12 cellular contexts compared by ENCODE assay signal in the genomic region with DNA sequence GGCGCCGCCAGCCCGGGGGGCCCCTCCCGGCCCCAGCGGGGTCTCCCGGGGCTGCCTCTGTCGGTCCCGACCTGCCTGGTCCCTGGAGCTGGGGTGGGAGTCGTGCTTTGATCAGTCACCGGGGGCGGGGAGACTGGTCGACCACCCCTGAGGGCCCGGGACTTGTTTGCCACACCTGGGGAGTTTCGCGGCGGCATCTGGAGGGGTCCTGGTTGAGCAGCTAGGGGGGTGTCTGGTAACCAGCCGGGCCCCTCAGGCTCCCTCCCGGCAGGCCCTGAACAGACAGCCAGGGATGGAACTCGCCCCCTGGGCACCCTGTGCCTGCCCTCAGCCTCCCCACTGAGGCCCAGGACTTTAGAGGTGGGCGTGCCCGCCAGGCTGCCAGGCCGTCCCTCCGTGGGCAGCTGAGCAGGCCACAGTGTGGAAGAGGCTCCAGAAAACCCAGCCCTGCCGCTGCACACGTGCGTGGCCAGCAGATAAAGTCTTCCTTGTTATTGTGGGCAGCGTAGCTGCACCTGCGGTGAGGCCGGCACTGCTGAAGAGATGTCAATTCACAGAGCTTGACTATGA. TPM values are rescaled to one million over a fixed set of nuclear protein-coding genes. Genes with fewer than 3 reads are reported as not detected.
DNase-seq lines count a peak whose midpoint lies in the region; ATAC-seq and TF ChIP-seq lines count a peak whose summit lies in the region.
"Had no signal": no experiment of that assay in that cellular context is flagged by ENCODE, and none has a peak within 500 bp of the region (broad histone marks: within the 10 kb centered on the region; RNA-seq: fewer than 3 reads in every experiment).

No MANE protein-coding gene starts in this region.

- peaks cover 5% of the 10 kb centered on the region for H3K4me1 Mint-ChIP-seq in activated CD4-positive, alpha-beta T cell treated with anti-CD3 and anti-CD28 coated beads for 36 hours

- peaks cover 35% of the 10 kb centered on the region for H3K27me3 Mint-ChIP-seq in activated CD4-positive, alpha-beta T cell treated with anti-CD3 and anti-CD28 coated beads for 36 hours

- H3K9me3 ChIP-seq in RWPE2 (ENCODE audit: severe bottlenecking): no peaks in the 10 kb centered on the region
- no peaks in the 10 kb centered on the region for H3K9me3 ChIP-seq in left ventricle myocardium inferior (replicated peaks)
- H3K9me3 ChIP-seq: transverse colon had no signal

- peaks cover 4% of the 10 kb centered on the region for H3K4me1 ChIP-seq in RWPE2 (ENCODE audit: insufficient read depth, poor library complexity, severe bottlenecking)
- peaks cover 10% of the 10 kb centered on the region for H3K4me1 ChIP-seq in left ventricle myocardium inferior
- H3K4me1 ChIP-seq: parathyroid adenoma had no signal

- POLR2A ChIA-PET in activated CD4-positive, alpha-beta T cell treated with anti-CD3 and anti-CD28 coated beads for 36 hours (lab: Charles Lee): no interaction called here

- intact Hi-C loops in activated CD4-positive, alpha-beta T cell treated with anti-CD3 and anti-CD28 coated beads for 36 hours (cut with DNase I, micrococcal nuclease): no loop called here
- intact Hi-C loops in left ventricle myocardium inferior (cut with micrococcal nuclease) (no loop called here), sciatic nerve (cut with DNase I) (no loop called here)

- H3K27ac ChIP-seq in RWPE2 (ENCODE audit: poor library complexity, severe bottlenecking): no peak overlapping the region
- no peak overlapping the region for H3K27ac ChIP-seq in left ventricle myocardium inferior (replicated peaks)
- H3K27ac ChIP-seq: parathyroid adenoma, transverse colon had no signal

- no peak overlapping the region for H3K4me3 ChIP-seq in RWPE2 (ENCODE audit: severe bottlenecking)
- H3K4me3 ChIP-seq in left ventricle myocardium inferior: peak overlapping the region; percentile 36

- H3K36me3 Mint-ChIP-seq in activated CD4-positive, alpha-beta T cell treated with anti-CD3 and anti-CD28 coated beads for 36 hours (ENCODE audit: low read depth): no peaks in the 10 kb centered on the region

- H3K27me3 ChIP-seq in RWPE2 (ENCODE audit: insufficient read depth, poor library complexity, severe bottlenecking) (peaks cover 17% of the 10 kb centered on the region), left ventricle myocardium inferior (ENCODE audit: low read depth) (peaks cover 86% of the 10 kb centered on the region)

- H3K9me3 Mint-ChIP-seq in activated CD4-positive, alpha-beta T cell treated with anti-CD3 and anti-CD28 coated beads for 36 hours (ENCODE audit: low read depth): no peaks in the 10 kb centered on the region

- no peak for ATAC-seq in activated CD4-positive, alpha-beta T cell treated with anti-CD3 and anti-CD28 coated beads for 36 hours
- ATAC-seq in RWPE2 (ENCODE audit: low read depth) (no peak), sciatic nerve (no peak), GM18858 (IDR thresholded peaks at IDR 0.05; ENCODE audit: unreplicated experiment) (no peak)

- no peak for TF ChIP-seq CTCF in RWPE2 (IDR thresholded peaks at IDR 0.05; ENCODE audit: poor library complexity, severe bottlenecking)
- no peak for TF ChIP-seq CTCF in left ventricle myocardium inferior (IDR thresholded peaks at IDR 0.05; ENCODE audit: borderline replicate concordance)

- H3K4me3 Mint-ChIP-seq in activated CD4-positive, alpha-beta T cell treated with anti-CD3 and anti-CD28 coated beads for 36 hours: no peak overlapping the region

- DNase-seq in activated CD4-positive, alpha-beta T cell treated with anti-CD3 and anti-CD28 coated beads for 36 hours: peak; percentile 7
- DNase-seq in activated CD4-positive, alpha-beta T cell treated with anti-CD3 and anti-CD28 coated beads, Interleukin-2, amount 50 U/mL, for 1 hour: no peak
- DNase-seq in RWPE2 (ENCODE audit: low spot score) (peak; percentile 67), left ventricle myocardium inferior (peak; percentile 12), sciatic nerve (ENCODE audit: low spot score) (peak; percentile 60), SW 1271 (lab: John Stamatoyannopoulos, UW) (no peak), D341Med (ENCODE audit: low spot score) (no peak)
- DNase-seq: activated CD4-positive, alpha-beta T cell treated with anti-CD3 and anti-CD28 coated beads, Interleukin-2, amount 50 U/mL, for 4 hours; Kasumi-1 had no signal

- H3K27ac Mint-ChIP-seq in activated CD4-positive, alpha-beta T cell treated with anti-CD3 and anti-CD28 coated beads for 36 hours: no peak overlapping the region

- no peaks in the 10 kb centered on the region for H3K36me3 ChIP-seq in RWPE2 (ENCODE audit: low read depth)
- H3K36me3 ChIP-seq in left ventricle myocardium inferior: no peaks in the 10 kb centered on the region
- H3K36me3 ChIP-seq: transverse colon had no signal

- CTCF ChIA-PET in activated CD4-positive, alpha-beta T cell treated with anti-CD3 and anti-CD28 coated beads for 36 hours (lab: Charles Lee): no interaction called here

RNA-seq across cellular contexts. Expression of gene SAMD11, which starts 13.3 kb away (rescaled TPM):
- not detected for total RNA-seq in activated CD4-positive, alpha-beta T cell treated with anti-CD3 and anti-CD28 coated beads for 36 hours
- total RNA-seq in left ventricle myocardium inferior (2.4 TPM), sciatic nerve (6.4 TPM)

RNA-seq across cellular contexts. Expression of gene NOC2L, which starts 48.7 kb away (rescaled TPM):
- 100 to 1,000 TPM; 112 to 134 TPM for total RNA-seq in activated CD4-positive, alpha-beta T cell treated with anti-CD3 and anti-CD28 coated beads for 36 hours
- 40.8 TPM for total RNA-seq in left ventricle myocardium inferior
- total RNA-seq in sciatic nerve: 43.7 TPM

RNA-seq across cellular contexts. Expression of gene KLHL17, which starts 50.0 kb away (rescaled TPM):
- 10 to 100 TPM; 16.8 to 21.7 TPM for total RNA-seq in activated CD4-positive, alpha-beta T cell treated with anti-CD3 and anti-CD28 coated beads for 36 hours
- total RNA-seq in left ventricle myocardium inferior (6.4 TPM), sciatic nerve (10.6 TPM)

RNA-seq across cellular contexts. Expression of gene PLEKHN1, which starts 55.9 kb away (rescaled TPM):
- total RNA-seq in activated CD4-positive, alpha-beta T cell treated with anti-CD3 and anti-CD28 coated beads for 36 hours: 1 to 10 TPM; 1.1 to 1.4 TPM
- total RNA-seq in left ventricle myocardium inferior: not detected
- 0.40 TPM for total RNA-seq in sciatic nerve

Comparison
In these comparisons a context has a peak if more than half of its experiments do, and no peak if none do; other contexts are left out.
1. DNase-seq: peak in activated CD4-positive, alpha-beta T cell treated with anti-CD3 and anti-CD28 coated beads for 36 hours (single experiment), RWPE2 (single experiment), left ventricle myocardium inferior (single experiment) and sciatic nerve (single experiment); none in activated CD4-positive, alpha-beta T cell treated with anti-CD3 and anti-CD28 coated beads, Interleukin-2, amount 50 U/mL, for 1 hour (single experiment), SW 1271 (0 of 2) and D341Med (single experiment).